8 cellular contexts compared by ENCODE assay signal in the genomic region with DNA sequence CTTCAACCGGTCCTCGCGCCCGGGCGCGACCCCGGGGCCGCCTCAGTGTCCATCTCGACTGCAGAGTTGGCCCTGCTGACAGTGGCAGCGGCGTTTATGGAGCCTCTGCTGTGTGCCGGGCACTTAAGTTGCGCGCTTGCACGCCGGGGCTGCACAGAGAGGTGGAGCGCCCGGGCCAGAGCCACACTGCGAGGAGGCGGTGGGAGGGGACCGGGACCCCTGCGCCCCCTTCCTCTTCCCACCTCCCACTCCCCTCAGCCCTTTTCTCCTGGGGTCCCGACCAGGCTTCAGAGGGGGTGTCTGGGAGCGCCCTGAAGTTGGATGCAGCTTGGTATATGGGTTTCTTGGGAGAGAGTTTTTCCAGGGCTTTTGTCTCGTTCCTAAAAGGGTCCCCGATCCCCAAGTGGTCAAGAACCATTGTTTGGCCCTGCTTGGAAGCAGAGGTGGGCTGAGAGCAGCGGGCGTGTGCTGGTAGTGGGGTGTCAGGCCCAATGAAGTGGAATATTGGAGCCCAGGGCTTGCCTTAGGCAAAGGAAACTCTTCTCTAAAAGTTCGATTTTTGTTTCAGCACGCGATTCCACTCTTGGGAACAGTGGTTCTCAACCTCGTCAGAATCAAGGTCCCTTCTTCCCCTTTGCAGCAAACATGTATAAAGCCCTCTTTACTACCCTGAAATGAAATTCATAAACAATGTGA. TPM values are rescaled to one million over a fixed set of nuclear protein-coding genes. Genes with fewer than 3 reads are reported as not detected.
DNase-seq lines count a peak whose midpoint lies in the region; ATAC-seq and TF ChIP-seq lines count a peak whose summit lies in the region.

No MANE protein-coding gene starts in this region.

- no peaks in the 10 kb centered on the region for H3K9me3 Mint-ChIP-seq in T-helper 1 cell treated with Interleukin-12 subunit alpha and Interleukin-12 subunit beta and Interleukin-4 antibody, amounts not matched to agents 30 μg/mL and 1 μg/mL, for 36 hours

- intact Hi-C loops in prostate gland (cut with DNase I): loop anchor here (5.0 to 10.0 kb wide), 2 partner anchors 121 to 147 kb away; a partner anchor contains a TSS

- H3K27me3 ChIP-seq in WERI-Rb-1 (ENCODE audit: insufficient read depth, low read depth, severe bottlenecking): no peaks in the 10 kb centered on the region
- H3K27me3 ChIP-seq in foreskin keratinocyte: no peaks in the 10 kb centered on the region
- no peaks in the 10 kb centered on the region for H3K27me3 ChIP-seq in prostate gland (replicated peaks; ENCODE audit: insufficient read depth)

- no peak for DNase-seq in T-helper 1 cell
- peak; percentile 35 for DNase-seq in WERI-Rb-1
- peak in 1 of 2 donors; percentile 3 for DNase-seq in foreskin keratinocyte
- peak; percentile 19 for DNase-seq in prostate gland (ENCODE audit: low spot score)
- no peak for DNase-seq in NCI-H1930 (lab: John Stamatoyannopoulos, UW)
- DNase-seq in globus pallidus (ENCODE audit: low spot score): no peak

- H3K36me3 Mint-ChIP-seq in T-helper 1 cell treated with Interleukin-12 subunit alpha and Interleukin-12 subunit beta and Interleukin-4 antibody, amounts not matched to agents 30 μg/mL and 1 μg/mL, for 36 hours (ENCODE audit: low read depth): no peaks in the 10 kb centered on the region

- peak overlapping the region; percentile 83 for H3K4me3 Mint-ChIP-seq in T-helper 1 cell treated with Interleukin-12 subunit alpha and Interleukin-12 subunit beta and Interleukin-4 antibody, amounts not matched to agents 30 μg/mL and 1 μg/mL, for 36 hours

- peaks cover 6% of the 10 kb centered on the region for H3K27me3 Mint-ChIP-seq in T-helper 1 cell treated with Interleukin-12 subunit alpha and Interleukin-12 subunit beta and Interleukin-4 antibody, amounts not matched to agents 30 μg/mL and 1 μg/mL, for 36 hours (ENCODE audit: low read depth)

- ATAC-seq in HG02852 (IDR thresholded peaks at IDR 0.05; ENCODE audit: unreplicated experiment) (peak; percentile 29), foreskin keratinocyte (peak; percentile 41)

- 2% methylated on average over 31 of the region's 32 CpGs for WGBS in prostate gland

- peak overlapping the region; percentile 89 for H3K4me3 ChIP-seq in WERI-Rb-1 (ENCODE audit: low read depth, low read length)
- H3K4me3 ChIP-seq in prostate gland: peak overlapping the region; percentile 87 to 91

- H3K4me1 Mint-ChIP-seq in T-helper 1 cell treated with Interleukin-12 subunit alpha and Interleukin-12 subunit beta and Interleukin-4 antibody, amounts not matched to agents 30 μg/mL and 1 μg/mL, for 36 hours (ENCODE audit: low read depth): peaks cover 8% of the 10 kb centered on the region

- no peak for TF ChIP-seq POLR2A in prostate gland (IDR thresholded peaks at IDR 0.05)

- peak overlapping the region; percentile 87 for H3K27ac ChIP-seq in WERI-Rb-1
- peak overlapping the region; percentile 72 for H3K27ac ChIP-seq in foreskin keratinocyte
- H3K27ac ChIP-seq in prostate gland: peak overlapping the region; percentile 89 to 90

- H3K27ac Mint-ChIP-seq in T-helper 1 cell treated with Interleukin-12 subunit alpha and Interleukin-12 subunit beta and Interleukin-4 antibody, amounts not matched to agents 30 μg/mL and 1 μg/mL, for 36 hours: peak overlapping the region; percentile 44

- TF ChIP-seq CTCF in WERI-Rb-1 (IDR thresholded peaks at IDR 0.05; ENCODE audit: low read depth, low read length) (no peak), foreskin keratinocyte (conservative IDR thresholded peaks at IDR 0.05) (no peak), prostate gland (IDR thresholded peaks at IDR 0.05) (no peak)

- peaks cover 8% of the 10 kb centered on the region for H3K4me1 ChIP-seq in foreskin keratinocyte
- no peaks in the 10 kb centered on the region for H3K4me1 ChIP-seq in prostate gland (replicated peaks)

- H3K36me3 ChIP-seq in WERI-Rb-1: peaks cover 3% of the 10 kb centered on the region; the same call in 1 of the 2 replicates
- no peaks in the 10 kb centered on the region for H3K36me3 ChIP-seq in prostate gland

- H3K9me3 ChIP-seq in WERI-Rb-1 (ENCODE audit: severe bottlenecking) (no peaks in the 10 kb centered on the region), prostate gland (no peaks in the 10 kb centered on the region)

RNA-seq across cellular contexts. Expression of a gene that starts 0.6 kb away (rescaled TPM):
- total RNA-seq in foreskin keratinocyte (13.6 and 14.5 TPM in 2 replicates), prostate gland (100 to 1,000 TPM in 1 of 2 donors, 10 to 100 TPM in 1; 46.5 to 102 TPM)
- 2.1 and 2.5 TPM in 2 replicates for polyA plus RNA-seq in foreskin keratinocyte

Comparison
In these comparisons a context has a peak if more than half of its experiments do, and no peak if none do; other contexts are left out.
1. DNase-seq: peak in WERI-Rb-1 (single experiment) and prostate gland (single experiment); none in T-helper 1 cell (0 of 5), NCI-H1930 (0 of 2) and globus pallidus (single experiment).
2. Peak in every context shown above with its lines, with median percentiles within 50 percentile points of each other: H3K27ac ChIP-seq.